18 cellular contexts compared by ENCODE assay signal in genomic region chr5:135138116-135138850, GRCh38.
DNase-seq lines count a peak whose midpoint lies in the region; ATAC-seq and TF ChIP-seq lines count a peak whose summit lies in the region.
"Had no signal": no experiment of that assay in that cellular context is flagged by ENCODE, and none has a peak within 500 bp of the region (broad histone marks: within the 10 kb centered on the region; RNA-seq: fewer than 3 reads in every experiment).

No MANE protein-coding gene starts in this region.

- in situ Hi-C loops in G401 (cut with HindIII; ENCODE audit: low sequenced_read_pairs) (no loop called here), HAP-1 (cut with MboI; ENCODE audit: low sequenced_read_pairs) (no loop called here)

- H3K36me3 ChIP-seq in esophagus (ENCODE audit: control insufficient read depth in 2 of 2, insufficient read depth in 2 of 2, low read length in 1 of 2) (no peaks in the 10 kb centered on the region), sigmoid colon (no peaks in the 10 kb centered on the region), HAP-1 (replicated peaks) (no peaks in the 10 kb centered on the region)
- H3K36me3 ChIP-seq: BLaER1, SJCRH30 had no signal

- H3K4me3 ChIP-seq in esophagus (ENCODE audit: low read depth in 1 of 2, low read length in 2 of 2) (peak overlapping the region in 1 of 2 donors; percentile 0), sigmoid colon (no peak overlapping the region), HAP-1 (no peak overlapping the region)
- H3K4me3 ChIP-seq: BLaER1, SJCRH30 had no signal

- intact Hi-C loops in sigmoid colon (cut with DNase I) = no loop called here

- DNase-seq in G401 (ENCODE audit: low spot score) = peak; percentile 2
- DNase-seq in NCI-H2171 (lab: John Stamatoyannopoulos, UW) = peak; percentile 16
- DNase-seq in sigmoid colon = no peak
- no peak for DNase-seq in HAP-1 (ENCODE audit: low spot score in 2 of 2)
- DNase-seq in Ammon's horn (ENCODE audit: low spot score) = no peak
- DNase-seq: activated T-cell treated with anti-CD3 and anti-CD28 coated beads, Interleukin-2, amount 50 U/mL, for 48 hours; Calu3; naive B cell; NCI-H187; NCI-H510A; SJCRH30; stimulated activated CD4-positive, alpha-beta T cell treated with anti-CD3 and anti-CD28 coated beads, Interleukin-4, amount 100 ng/mL, for 24 hours; T-helper 17 cell had no signal

- H3K27me3 ChIP-seq in esophagus (ENCODE audit: control insufficient read depth in 1 of 2, insufficient read depth in 2 of 2, low read length in 2 of 2) = no peaks in the 10 kb centered on the region
- H3K27me3 ChIP-seq in sigmoid colon = no peaks in the 10 kb centered on the region
- H3K27me3 ChIP-seq in HAP-1 (ENCODE audit: low read depth) = no peaks in the 10 kb centered on the region
- H3K27me3 ChIP-seq: BLaER1, SJCRH30 had no signal

- TF ChIP-seq CTCF in sigmoid colon (IDR thresholded peaks at IDR 0.05) = no peak

- peak overlapping the region; percentile 81 to 90 for H3K27ac ChIP-seq in esophagus (ENCODE audit: low read depth in 2 of 2, low read length in 1 of 2)
- peak overlapping the region in 3 of 4 donors; percentile 45 to 75 (median 70) for H3K27ac ChIP-seq in sigmoid colon
- H3K27ac ChIP-seq: BLaER1, SJCRH30 had no signal

- H3K4me1 ChIP-seq in esophagus (ENCODE audit: control insufficient read depth in 2 of 2, insufficient read depth in 2 of 2, low read length in 1 of 2) (peaks cover 10 to 46% of the 10 kb centered on the region in 2 donors), sigmoid colon (peaks cover 0 to 43% (median 39%) of the 10 kb centered on the region in 4 donors), HAP-1 (no peaks in the 10 kb centered on the region)

- 48 to 65% methylated on average over 4 of the region's 4 CpGs for WGBS in esophagus, 2 donors
- 88 to 91% methylated on average over 4 of the region's 4 CpGs for WGBS in sigmoid colon, 2 donors

- no peak for TF ChIP-seq POLR2A in sigmoid colon (IDR thresholded peaks at IDR 0.05)

- H3K9me3 ChIP-seq in esophagus (ENCODE audit: control insufficient read depth in 2 of 2, insufficient read depth in 1 of 2, low read depth in 1 of 2, low read length in 1 of 2) = no peaks in the 10 kb centered on the region
- H3K9me3 ChIP-seq in sigmoid colon = no peaks in the 10 kb centered on the region
- no peaks in the 10 kb centered on the region for H3K9me3 ChIP-seq in HAP-1
- H3K9me3 ChIP-seq: BLaER1, SJCRH30 had no signal

- no peak for ATAC-seq in HG02678 (IDR thresholded peaks at IDR 0.05; ENCODE audit: unreplicated experiment)
- ATAC-seq: activated naive CD4-positive, alpha-beta T cell treated with anti-CD3 and anti-CD28 coated beads, Interleukin-2, amount 50 U/mL, for 72 hours; T-helper 17 cell; WTC11 had no signal

- TF ChIP-seq EP300 in sigmoid colon (IDR thresholded peaks at IDR 0.05) = no peak

Comparison
In these comparisons a context has a peak if more than half of its experiments do, and no peak if none do; other contexts are left out.
1. DNase-seq: peak in G401 (single experiment) and NCI-H2171 (single experiment); none in sigmoid colon (single experiment), HAP-1 (0 of 2) and Ammon's horn (single experiment).